ENCODE assay signal across 26 cellular contexts in genomic region chr12:80677994-80678393, GRCh38. TPM values are rescaled to one million over a fixed set of nuclear protein-coding genes. Genes with fewer than 3 reads are reported as not detected.
"Had no signal": no experiment of that assay in that cellular context is flagged by ENCODE, and none has a peak within 500 bp of the region (broad histone marks: within the 10 kb centered on the region; RNA-seq: fewer than 3 reads in every experiment).

No MANE protein-coding gene starts in this region.

- H3K4me3 ChIP-seq: PC-9, Peyer's patch had no signal

- H3K27me3 ChIP-seq: Peyer's patch had no signal

- H2AFZ ChIP-seq: PC-9 had no signal

- H3K4me3 Mint-ChIP-seq: T-cell; T-helper 1 cell treated with Interleukin-12 subunit alpha and Interleukin-12 subunit beta and Interleukin-4 antibody, amounts not matched to agents 30 μg/mL and 1 μg/mL, for 36 hours had no signal

- H3K36me3 ChIP-seq: Peyer's patch had no signal

- H3K9ac ChIP-seq: KMS-11, SK-N-SH had no signal

- H3K4me1 Mint-ChIP-seq: T-cell had no signal

- H3K27ac ChIP-seq: KMS-11, PC-9, Peyer's patch had no signal

- ATAC-seq: Right ventricle myocardium inferior, T-cell had no signal

- H3K27me3 Mint-ChIP-seq: T-cell had no signal

- H3K9me3 ChIP-seq: Peyer's patch, SK-N-SH had no signal

- H3K4me2 ChIP-seq: KMS-11, PC-9, SK-N-SH had no signal

- H3K27ac Mint-ChIP-seq: T-cell; T-helper 1 cell treated with Interleukin-12 subunit alpha and Interleukin-12 subunit beta and Interleukin-4 antibody, amounts not matched to agents 30 μg/mL and 1 μg/mL, for 36 hours had no signal

- DNase-seq: Kasumi-1, MM.1S, NCI-H1436, NCI-H187, NCI-H2029, NCI-H2081 treated with DMSO at 0.1 percent for 48 hours, NCI-H2171, NCI-H226, NCI-H446, NCI-H510A, NCI-H524 treated with DMSO at 0.1 percent for 48 hours, NCI-H774, PC-9, Peyer's patch, SIG-M5, SK-N-SH, SW 1271, T-cell had no signal

- H3K36me3 Mint-ChIP-seq: T-cell had no signal

- H3K9me3 Mint-ChIP-seq: T-helper 1 cell treated with Interleukin-12 subunit alpha and Interleukin-12 subunit beta and Interleukin-4 antibody, amounts not matched to agents 30 μg/mL and 1 μg/mL, for 36 hours had no signal

- H3K4me1 ChIP-seq: Peyer's patch had no signal

RNA-seq across cellular contexts. Expression of gene MYF6, which starts 29.4 kb away (rescaled TPM):
- total RNA-seq: HT1080, M059J, OCI-LY7, PC-9, Peyer's patch, Right ventricle myocardium inferior, RPMI7951, SK-MEL-5, T-cell had no signal
- polyA plus RNA-seq: SK-N-SH had no signal

RNA-seq across cellular contexts. Expression of gene MYF5, which starts 38.7 kb away (rescaled TPM):
- total RNA-seq: HT1080, M059J, OCI-LY7, PC-9, Peyer's patch, Right ventricle myocardium inferior, RPMI7951, SK-MEL-5, T-cell had no signal
- polyA plus RNA-seq: SK-N-SH had no signal
